Comparison of ENCODE assay signal across 28 cellular contexts in genomic region chr9:124442826-124443225, GRCh38. TPM values are rescaled to one million over a fixed set of nuclear protein-coding genes. Genes with fewer than 3 reads are reported as not detected.
"Had no signal": no experiment of that assay in that cellular context is flagged by ENCODE, and none has a peak within 500 bp of the region (broad histone marks: within the 10 kb centered on the region; RNA-seq: fewer than 3 reads in every experiment).

No MANE protein-coding gene starts in this region.

- DNase-seq: activated CD4-positive, alpha-beta T cell treated with anti-CD3 and anti-CD28 coated beads, Interleukin-2, amount 10 ng/mL, durations not matched to agents 24 days and 14 days; activated CD4-positive, alpha-beta T cell treated with anti-CD3 and anti-CD28 coated beads, Interleukin-2, amount 50 U/mL, for 4 hours; activated CD8-positive, alpha-beta T cell treated with anti-CD3 and anti-CD28 coated beads for 36 hours; activated naive CD4-positive, alpha-beta T cell treated with anti-CD3 and anti-CD28 coated beads, Interleukin-2, amount 10 ng/mL, durations not matched to agents 7 days and 5 days; activated naive CD8-positive, alpha-beta T cell treated with anti-CD3 and anti-CD28 coated beads, Interleukin-2, amount 50 U/mL, for 24 hours; activated T-cell treated with anti-CD3 and anti-CD28 coated beads, Interleukin-2, amount 50 U/mL, for 24 hours; anterior cingulate cortex; brain microvascular endothelial cell; Karpas-422; KBM-7; NCI-H1048; NCI-H1105 treated with DMSO at 0.1 percent for 48 hours; NCI-H1436; NCI-H1694; NCI-H1930; NCI-H2081 treated with DMSO at 0.1 percent for 48 hours; NCI-H2171; NCI-H510A; NCI-H526; NCI-H748 treated with DMSO at 0.1 percent for 48 hours; Right ventricle myocardium superior; T1000 had no signal

- H3K27ac ChIP-seq: brain microvascular endothelial cell had no signal

- H3K27me3 ChIP-seq: brain microvascular endothelial cell had no signal

- H3K36me3 ChIP-seq: brain microvascular endothelial cell had no signal

- ATAC-seq: activated CD8-positive, alpha-beta T cell treated with anti-CD3 and anti-CD28 coated beads for 36 hours; activated naive CD8-positive, alpha-beta T cell treated with anti-CD3 and anti-CD28 coated beads, Interleukin-2, amount 50 U/mL, for 24 hours had no signal

RNA-seq across cellular contexts. Expression of gene ADGRD2, which starts 7.4 kb away (rescaled TPM):
- total RNA-seq: activated CD4-positive, alpha-beta T cell treated with anti-CD3 and anti-CD28 coated beads, Interleukin-2, amount 10 ng/mL, durations not matched to agents 24 days and 14 days; activated CD8-positive, alpha-beta memory T cell treated with anti-CD3 and anti-CD28 coated beads for 36 hours; activated CD8-positive, alpha-beta T cell treated with anti-CD3 and anti-CD28 coated beads for 36 hours; activated T-helper 2 cell treated with anti-CD3 and anti-CD28 coated beads, Interferon-gamma antibody, Interleukin-2, Interleukin-4, amounts not matched to agents 10 μg/mL and 5 μg/mL and 100 μg/mL, durations not matched to agents 14 hours and 24 hours and 36 hours; MCF 10A; OCI-LY7; Right ventricle myocardium superior; T-helper 1 cell treated with Interleukin-12 subunit alpha and Interleukin-12 subunit beta and Interleukin-4 antibody, amounts not matched to agents 30 ng/mL and 1 ng/mL, for 36 hours; T-helper 2 cell treated with Interferon-gamma antibody and Interleukin-4, amounts not matched to agents 100 ng/mL and 5 ng/mL, for 36 hours had no signal
